In genomic region chr17:45783593-45784292, GRCh38 we compare ENCODE assay signal across 9 cellular contexts. TPM values are rescaled to one million over a fixed set of nuclear protein-coding genes. Genes with fewer than 3 reads are reported as not detected.
DNase-seq lines count a peak whose midpoint lies in the region; ATAC-seq and TF ChIP-seq lines count a peak whose summit lies in the region.
"Had no signal": no experiment of that assay in that cellular context is flagged by ENCODE, and none has a peak within 500 bp of the region (broad histone marks: within the 10 kb centered on the region; RNA-seq: fewer than 3 reads in every experiment).

No MANE protein-coding gene starts in this region.

- WGBS in sigmoid colon, 2 donors, result 1% methylated on average over 64 of the region's 64 CpGs

- peaks cover 60% of the 10 kb centered on the region for H3K27me3 Mint-ChIP-seq in activated B cell treated with CpG ODN at 0.5 μM for 24 hours
- peaks cover 76 to 96% (median 83%) of the 10 kb centered on the region in 3 donors for H3K27me3 Mint-ChIP-seq in CD14-positive monocyte (ENCODE audit: low read depth in 3 of 3)

- no peak for TF ChIP-seq EP300 in sigmoid colon (IDR thresholded peaks at IDR 0.05)

- H3K4me3 Mint-ChIP-seq in activated B cell treated with CpG ODN at 0.5 μM for 24 hours (peak overlapping the region; percentile 66), CD14-positive monocyte (peak overlapping the region in 1 of 2 donors; percentile 87)

- H3K36me3 Mint-ChIP-seq in activated B cell treated with CpG ODN at 0.5 μM for 24 hours (ENCODE audit: low read depth) (no peaks in the 10 kb centered on the region), CD14-positive monocyte (no peaks in the 10 kb centered on the region)

- H3K9me3 Mint-ChIP-seq in activated B cell treated with CpG ODN at 0.5 μM for 24 hours, result no peaks in the 10 kb centered on the region
- H3K9me3 Mint-ChIP-seq in CD14-positive monocyte, result peaks cover 0 to 9% (median 2%) of the 10 kb centered on the region in 7 donors

- H3K27ac Mint-ChIP-seq in activated B cell treated with CpG ODN at 0.5 μM for 24 hours, result no peak overlapping the region
- no peak overlapping the region for H3K27ac Mint-ChIP-seq in CD14-positive monocyte

- no peak for TF ChIP-seq POLR2A in sigmoid colon (IDR thresholded peaks at IDR 0.05)

- TF ChIP-seq CTCF in activated B cell treated with CpG ODN at 0.5 μM for 24 hours (IDR thresholded peaks at IDR 0.05) (no peak), sigmoid colon (IDR thresholded peaks at IDR 0.05) (no peak), CD14-positive monocyte (IDR thresholded peaks at IDR 0.05) (no peak)

- no peaks in the 10 kb centered on the region for H3K9me3 ChIP-seq in sigmoid colon

- POLR2A ChIA-PET in activated B cell treated with CpG ODN at 0.5 μM for 24 hours (lab: Charles Lee), result interaction anchor here (0.6 kb wide), 1 partner anchor 1740 kb away, joined by 3 read pairs; no protein-coding TSS in a partner anchor

- intact Hi-C loops in activated B cell treated with CpG ODN at 0.5 μM for 24 hours (cut with micrococcal nuclease) (loop anchor here (10.0 kb wide), 2 partner anchors 89 to 481 kb away; no protein-coding TSS in a partner anchor), head of caudate nucleus (cut with DNase I) (no loop called here), sigmoid colon (cut with DNase I) (no loop called here), CD14-positive monocyte (cut with micrococcal nuclease) (no loop called here)

- H3K4me3 ChIP-seq in sigmoid colon, result peak overlapping the region; percentile 15 to 52 (median 44)

- ATAC-seq in activated B cell treated with CpG ODN at 0.5 μM for 24 hours (ENCODE audit: low read depth), result peak; percentile 31
- ATAC-seq in GM18909 (IDR thresholded peaks at IDR 0.05; ENCODE audit: poor library complexity, unreplicated experiment), result no peak

- H3K36me3 ChIP-seq in sigmoid colon, result no peaks in the 10 kb centered on the region

- H3K4me1 Mint-ChIP-seq in activated B cell treated with CpG ODN at 0.5 μM for 24 hours, result peaks cover 11% of the 10 kb centered on the region
- H3K4me1 Mint-ChIP-seq in CD14-positive monocyte, result peaks cover 7% of the 10 kb centered on the region

- H3K4me1 ChIP-seq in sigmoid colon, result peaks cover 0 to 25% (median 23%) of the 10 kb centered on the region in 4 donors

- no peak overlapping the region for H3K27ac ChIP-seq in sigmoid colon

- H3K27me3 ChIP-seq in sigmoid colon, result peaks cover 23 to 72% (median 33%) of the 10 kb centered on the region in 3 donors

- peak; percentile 59 for DNase-seq in activated CD8-positive, alpha-beta memory T cell treated with anti-CD3 and anti-CD28 coated beads for 24 hours
- DNase-seq in activated CD8-positive, alpha-beta memory T cell treated with anti-CD3 and anti-CD28 coated beads, Interleukin-2, amount 50 U/mL, for 4 hours, result no peak
- DNase-seq in activated B cell treated with CpG ODN at 0.5 μM for 24 hours (no peak), head of caudate nucleus (peak in 33 of 42 donors; percentile 9 to 76 (median 42)), sigmoid colon (no peak), CD14-positive monocyte (ENCODE audit: low spot score) (no peak), SKM-1 treated with dmso at 0.1 percent for 144 hours (lab: John Stamatoyannopoulos, UW; ENCODE audit: unreplicated experiment) (no peak)

- CTCF ChIA-PET in activated B cell treated with CpG ODN at 0.5 μM for 24 hours (lab: Charles Lee), result no interaction called here

RNA-seq across cellular contexts. Expression of gene CRHR1, which starts 0.4 kb away (rescaled TPM):
- total RNA-seq in activated B cell treated with CpG ODN at 0.5 μM for 24 hours, result not detected in 2 replicates
- under 1 TPM in 1 of 4 donors, not detected in 3; 0.33 TPM for total RNA-seq in sigmoid colon
- not detected for polyA plus RNA-seq in sigmoid colon
- not detected for polyA plus RNA-seq in CD14-positive monocyte
- total RNA-seq: lung microvascular endothelial cell had no signal

Comparison
In these comparisons a context has a peak if more than half of its experiments do, and no peak if none do; other contexts are left out.
1. DNase-seq: peak in activated CD8-positive, alpha-beta memory T cell treated with anti-CD3 and anti-CD28 coated beads for 24 hours (single experiment) and head of caudate nucleus (33 of 42); none in activated CD8-positive, alpha-beta memory T cell treated with anti-CD3 and anti-CD28 coated beads, Interleukin-2, amount 50 U/mL, for 4 hours (single experiment), activated B cell treated with CpG ODN at 0.5 μM for 24 hours (single experiment), sigmoid colon (single experiment), CD14-positive monocyte (single experiment) and SKM-1 treated with dmso at 0.1 percent for 144 hours (single experiment).